Comparison of ENCODE assay signal across 8 cellular contexts in genomic region chr5:147234098-147234824, GRCh38. TPM values are rescaled to one million over a fixed set of nuclear protein-coding genes. Genes with fewer than 3 reads are reported as not detected.
DNase-seq lines count a peak whose midpoint lies in the region; ATAC-seq and TF ChIP-seq lines count a peak whose summit lies in the region.

No MANE protein-coding gene starts in this region.

- H3K4me1 ChIP-seq in lung (ENCODE audit: control insufficient read depth in 2 of 2, insufficient read depth in 2 of 2, low read length in 2 of 2): no peaks in the 10 kb centered on the region
- H3K4me1 ChIP-seq in thyroid gland: peaks cover 6 to 8% of the 10 kb centered on the region in 2 donors

- H3K9me3 ChIP-seq in lung (ENCODE audit: control insufficient read depth in 2 of 2, insufficient read depth in 1 of 2, low read length in 1 of 2): peaks cover 0 to 5% of the 10 kb centered on the region in 2 donors
- no peaks in the 10 kb centered on the region for H3K9me3 ChIP-seq in thyroid gland

- peak; percentile 21 for ATAC-seq in lung (ENCODE audit: insufficient read depth, low FRiP score)
- no peak for ATAC-seq in HG03095 (IDR thresholded peaks at IDR 0.05; ENCODE audit: unreplicated experiment)

- DNase-seq in NCI-H1105 treated with DMSO at 0.1 percent for 48 hours (lab: John Stamatoyannopoulos, UW): peak; percentile 22
- DNase-seq in NCI-H1105 (lab: John Stamatoyannopoulos, UW): no peak
- no peak for DNase-seq in choroid plexus epithelial cell (ENCODE audit: low read depth)
- no peak for DNase-seq in lung (ENCODE audit: low spot score)
- no peak for DNase-seq in thyroid gland
- DNase-seq in SW 1271 (lab: John Stamatoyannopoulos, UW): no peak
- DNase-seq in CD1c-positive myeloid dendritic cell (ENCODE audit: extremely low spot score): no peak

- TF ChIP-seq POLR2A in thyroid gland (IDR thresholded peaks at IDR 0.05): no peak

- H3K36me3 ChIP-seq in lung (ENCODE audit: control insufficient read depth in 2 of 2, insufficient read depth in 2 of 2, low read length in 2 of 2) (no peaks in the 10 kb centered on the region), thyroid gland (no peaks in the 10 kb centered on the region)

- H3K27ac ChIP-seq in lung (ENCODE audit: low read depth in 1 of 2, low read length in 1 of 2): no peak overlapping the region
- H3K27ac ChIP-seq in thyroid gland: peak overlapping the region in 2 of 3 donors; percentile 40 to 79

- TF ChIP-seq CTCF in choroid plexus epithelial cell (conservative IDR thresholded peaks at IDR 0.05; ENCODE audit: low read depth, low read length) (no peak), lung (IDR thresholded peaks at IDR 0.05; ENCODE audit: control extremely low read depth, extremely low read depth) (no peak), thyroid gland (IDR thresholded peaks at IDR 0.05) (no peak)

- no peaks in the 10 kb centered on the region for H3K27me3 ChIP-seq in lung (ENCODE audit: control insufficient read depth, insufficient read depth)
- H3K27me3 ChIP-seq in thyroid gland: no peaks in the 10 kb centered on the region

- 8 to 14% methylated on average over 27 to 37 of the region's 37 CpGs for WGBS in lung, 2 donors
- 15 to 37% methylated on average over 8 to 17 of the region's 37 CpGs for WGBS in thyroid gland, 2 donors

- peak overlapping the region; percentile 47 for H3K4me3 ChIP-seq in choroid plexus epithelial cell (ENCODE audit: low read depth, low read length)
- peak overlapping the region; percentile 37 for H3K4me3 ChIP-seq in lung
- peak overlapping the region; percentile 2 to 69 (median 46) for H3K4me3 ChIP-seq in thyroid gland (replicated peaks in 1 of 3)

- intact Hi-C loops in thyroid gland (cut with DNase I): no loop called here

RNA-seq across cellular contexts. Expression of gene STK32A, which starts 0.6 kb away (rescaled TPM):
- total RNA-seq in lung (1 to 10 TPM; 7.1 to 8.7 TPM), thyroid gland (10 to 100 TPM in 2 of 4 donors, 1 to 10 TPM in 2; 2.5 to 15.3 (median 9.4) TPM)
- polyA plus RNA-seq in lung: 1 to 10 TPM; 1.1 to 2.2 TPM

Comparison
In these comparisons a context has a peak if more than half of its experiments do, and no peak if none do; other contexts are left out.
1. H3K27ac ChIP-seq: peak in thyroid gland (2 of 3); none in lung (0 of 2).
2. Peak in every context shown above with its lines, with median percentiles within 50 percentile points of each other: H3K4me3 ChIP-seq.